In genomic region chr3:175726228-175726627, GRCh38 we compare ENCODE assay signal across 1 cellular context.
TF ChIP-seq lines count a peak whose summit lies in the region.

No MANE protein-coding gene starts in this region.

TF ChIP-seq in liver, 16 proteins besides CTCF, POLR2A, EP300 and RAD21 (continued from another document):
- no peak for TF ChIP-seq REST (IDR thresholded peaks at IDR 0.05)
